In the genomic region with DNA sequence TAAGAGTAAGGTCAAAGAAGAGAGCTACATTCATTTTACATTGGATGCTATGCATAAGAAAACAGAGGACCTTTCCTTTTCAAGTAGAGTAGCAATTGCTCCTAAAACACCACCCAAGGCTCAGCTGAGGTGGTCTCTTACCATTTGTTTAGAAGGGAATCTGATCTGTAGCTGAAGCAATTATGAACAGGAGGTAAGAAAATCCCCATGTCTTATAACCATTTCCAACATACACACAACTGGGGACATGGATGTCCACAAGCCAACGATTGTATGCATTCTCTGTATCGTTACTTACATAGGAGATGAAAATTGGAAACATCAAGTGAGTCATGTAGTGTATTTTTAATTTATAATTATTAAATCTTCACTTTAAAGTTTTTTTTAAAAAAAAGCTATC, we compare ENCODE assay signal across 22 cellular contexts.
"Had no signal": no experiment of that assay in that cellular context is flagged by ENCODE, and none has a peak within 500 bp of the region (broad histone marks: within the 10 kb centered on the region; RNA-seq: fewer than 3 reads in every experiment).

No MANE protein-coding gene starts in this region.

- H3K79me2 ChIP-seq: hepatocyte had no signal

- H3K4me1 ChIP-seq: breast epithelium, pancreas had no signal

- H3K4me2 ChIP-seq: hepatocyte had no signal

- H2AFZ ChIP-seq: hepatocyte had no signal

- DNase-seq: activated CD4-positive, CD25-positive, alpha-beta regulatory T cell treated with anti-CD3 and anti-CD28 coated beads, Interleukin-2, amount 50 U/mL, for 72 hours; activated CD8-positive, alpha-beta memory T cell treated with anti-CD3 and anti-CD28 coated beads, Interleukin-2, amount 50 U/mL, for 4 hours; activated naive CD4-positive, alpha-beta T cell; activated T-cell treated with anti-CD3 and anti-CD28 coated beads, Interleukin-2, amount 50 U/mL, for 24 hours; adrenal gland; effector memory CD4-positive, alpha-beta T cell; foreskin melanocyte; immature natural killer cell; lower lobe of right lung; naive thymus-derived CD8-positive, alpha-beta T cell; pancreas; psoas muscle; stimulated activated CD4-positive, alpha-beta T cell treated with anti-CD3 and anti-CD28 coated beads, Interleukin-4, amount 100 ng/mL, for 4 hours; substantia nigra; tibial artery had no signal

- H3K27me3 ChIP-seq: adrenal gland, ascending aorta, breast epithelium, hepatocyte, pancreas, right atrium auricular region, tibial artery had no signal

- ATAC-seq: esophagus mucosa; left lobe of liver; lower lobe of right lung; naive thymus-derived CD8-positive, alpha-beta T cell; pancreas; psoas muscle had no signal

- H3K36me3 ChIP-seq: adrenal gland, ascending aorta, breast epithelium, lower lobe of right lung, pancreas, right atrium auricular region, tibial artery had no signal

- H3K4me3 ChIP-seq: adrenal gland, ascending aorta, breast epithelium, hepatocyte, lower lobe of right lung, pancreas, psoas muscle, right atrium auricular region, tibial artery had no signal

- H3K9me3 ChIP-seq: adrenal gland, ascending aorta, breast epithelium, lower lobe of right lung, pancreas, psoas muscle, right atrium auricular region, tibial artery had no signal

- H3K27ac ChIP-seq: adrenal gland, ascending aorta, breast epithelium, hepatocyte, lower lobe of right lung, pancreas, psoas muscle, right atrium auricular region, tibial artery, VCaP had no signal
